Comparison of ENCODE assay signal across 9 cellular contexts in the genomic region with DNA sequence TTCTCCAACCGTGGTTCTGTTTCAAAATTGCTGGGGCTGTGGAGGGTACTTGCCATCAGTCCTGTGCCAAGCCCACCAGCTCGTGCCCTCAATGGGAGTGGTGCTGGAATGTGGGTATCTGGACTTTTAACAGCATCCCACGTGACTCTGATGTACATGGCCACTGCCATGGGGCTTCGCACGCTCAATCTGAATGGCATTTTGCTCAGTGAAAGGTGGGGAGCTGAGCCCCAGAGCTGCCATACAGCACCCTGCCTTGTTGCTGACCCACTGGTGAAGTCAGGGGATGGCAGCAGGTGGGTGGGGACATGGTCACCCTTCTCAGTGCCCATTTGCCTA. TPM values are rescaled to one million over a fixed set of nuclear protein-coding genes. Genes with fewer than 3 reads are reported as not detected.
DNase-seq lines count a peak whose midpoint lies in the region; ATAC-seq and TF ChIP-seq lines count a peak whose summit lies in the region.
"Had no signal": no experiment of that assay in that cellular context is flagged by ENCODE, and none has a peak within 500 bp of the region (broad histone marks: within the 10 kb centered on the region; RNA-seq: fewer than 3 reads in every experiment).

No MANE protein-coding gene starts in this region.

- POLR2A ChIA-PET in activated CD4-positive, alpha-beta T cell treated with anti-CD3 and anti-CD28 coated beads for 36 hours (lab: Charles Lee): no interaction called here
- POLR2A ChIA-PET in activated naive CD8-positive, alpha-beta T cell treated with anti-CD3 and anti-CD28 coated beads, Interleukin-2, amount 10 ng/mL, durations not matched to agents 7 days and 5 days (lab: Charles Lee): no interaction called here

- H3K9me3 Mint-ChIP-seq in activated CD4-positive, alpha-beta T cell treated with anti-CD3 and anti-CD28 coated beads for 36 hours (ENCODE audit: low read depth): no peaks in the 10 kb centered on the region
- H3K9me3 Mint-ChIP-seq in activated naive CD8-positive, alpha-beta T cell treated with anti-CD3 and anti-CD28 coated beads, Interleukin-2, amount 10 ng/mL, durations not matched to agents 7 days and 5 days: no peaks in the 10 kb centered on the region

- peak overlapping the region; percentile 74 for H3K4me3 Mint-ChIP-seq in activated CD4-positive, alpha-beta T cell treated with anti-CD3 and anti-CD28 coated beads for 36 hours
- peak overlapping the region; percentile 84 for H3K4me3 Mint-ChIP-seq in activated naive CD8-positive, alpha-beta T cell treated with anti-CD3 and anti-CD28 coated beads, Interleukin-2, amount 10 ng/mL, durations not matched to agents 7 days and 5 days

- intact Hi-C loops in activated CD4-positive, alpha-beta T cell treated with anti-CD3 and anti-CD28 coated beads for 36 hours (cut with DNase I, micrococcal nuclease): loop anchor here in 1 of 2 experiments (2.0 kb wide), 1 partner anchor 33 kb away; no protein-coding TSS in a partner anchor

- peaks cover 11% of the 10 kb centered on the region for H3K27me3 Mint-ChIP-seq in activated CD4-positive, alpha-beta T cell treated with anti-CD3 and anti-CD28 coated beads for 36 hours
- H3K27me3 Mint-ChIP-seq in activated naive CD8-positive, alpha-beta T cell treated with anti-CD3 and anti-CD28 coated beads, Interleukin-2, amount 10 ng/mL, durations not matched to agents 7 days and 5 days: peaks cover 13% of the 10 kb centered on the region

- H3K4me3 ChIP-seq in liver (ENCODE audit: low read depth in 1 of 3, low read length in 3 of 3): no peak overlapping the region
- H3K4me3 ChIP-seq in thoracic aorta: peak overlapping the region; percentile 94

- H3K36me3 Mint-ChIP-seq in activated CD4-positive, alpha-beta T cell treated with anti-CD3 and anti-CD28 coated beads for 36 hours (ENCODE audit: low read depth): no peaks in the 10 kb centered on the region
- peaks cover 1% of the 10 kb centered on the region for H3K36me3 Mint-ChIP-seq in activated naive CD8-positive, alpha-beta T cell treated with anti-CD3 and anti-CD28 coated beads, Interleukin-2, amount 10 ng/mL, durations not matched to agents 7 days and 5 days

- WGBS in liver: 86% methylated on average over 5 of the region's 5 CpGs

- H3K27ac Mint-ChIP-seq in activated CD4-positive, alpha-beta T cell treated with anti-CD3 and anti-CD28 coated beads for 36 hours: no peak overlapping the region
- no peak overlapping the region for H3K27ac Mint-ChIP-seq in activated naive CD8-positive, alpha-beta T cell treated with anti-CD3 and anti-CD28 coated beads, Interleukin-2, amount 10 ng/mL, durations not matched to agents 7 days and 5 days

- H3K4me1 ChIP-seq in liver (ENCODE audit: control insufficient read depth in 4 of 4, insufficient read depth in 4 of 4, low read length in 3 of 4) (peaks cover 9 to 42% (median 33%) of the 10 kb centered on the region in 4 donors), thoracic aorta (ENCODE audit: control insufficient read depth in 1 of 2, low read depth in 2 of 2) (peaks cover 22 to 65% of the 10 kb centered on the region in 2 donors)

- TF ChIP-seq RAD21 in liver (IDR thresholded peaks at IDR 0.05): no peak

- H3K27me3 ChIP-seq in liver (ENCODE audit: control insufficient read depth in 4 of 4, insufficient read depth in 4 of 4, low read length in 3 of 4) (no peaks in the 10 kb centered on the region), thoracic aorta (replicated peaks; ENCODE audit: insufficient read depth) (no peaks in the 10 kb centered on the region)

- H3K4me1 Mint-ChIP-seq in activated CD4-positive, alpha-beta T cell treated with anti-CD3 and anti-CD28 coated beads for 36 hours: peaks cover 20% of the 10 kb centered on the region
- peaks cover 11% of the 10 kb centered on the region for H3K4me1 Mint-ChIP-seq in activated naive CD8-positive, alpha-beta T cell treated with anti-CD3 and anti-CD28 coated beads, Interleukin-2, amount 10 ng/mL, durations not matched to agents 7 days and 5 days

- DNase-seq in activated CD4-positive, alpha-beta T cell treated with anti-CD3 and anti-CD28 coated beads for 36 hours: no peak
- no peak for DNase-seq in activated CD4-positive, alpha-beta T cell treated with anti-CD3 and anti-CD28 coated beads for 48 hours
- no peak for DNase-seq in activated naive CD8-positive, alpha-beta T cell treated with anti-CD3 and anti-CD28 coated beads, Interleukin-2, amount 10 ng/mL, durations not matched to agents 7 days and 5 days
- DNase-seq in thoracic aorta (ENCODE audit: low spot score) (no peak), SHP77 treated with DMSO at 0.1 percent for 48 hours (lab: John Stamatoyannopoulos, UW) (no peak), hepatic stellate cell (ENCODE audit: low spot score) (no peak)
- DNase-seq: activated gamma-delta T cell had no signal

- TF ChIP-seq CTCF in liver (IDR thresholded peaks at IDR 0.05; ENCODE audit: low read depth, low read length, missing input control): no peak
- no peak for TF ChIP-seq CTCF in thoracic aorta (IDR thresholded peaks at IDR 0.05)

- CTCF ChIA-PET in activated CD4-positive, alpha-beta T cell treated with anti-CD3 and anti-CD28 coated beads for 36 hours (lab: Charles Lee): no interaction called here

- H3K9me3 ChIP-seq in liver (ENCODE audit: control insufficient read depth in 4 of 4, low read length in 3 of 4): no peaks in the 10 kb centered on the region
- no peaks in the 10 kb centered on the region for H3K9me3 ChIP-seq in thoracic aorta

- ATAC-seq in activated CD4-positive, alpha-beta T cell treated with anti-CD3 and anti-CD28 coated beads for 36 hours: no peak
- ATAC-seq in activated naive CD8-positive, alpha-beta T cell treated with anti-CD3 and anti-CD28 coated beads, Interleukin-2, amount 10 ng/mL, durations not matched to agents 7 days and 5 days (ENCODE audit: low read depth): no peak
- ATAC-seq in thoracic aorta (ENCODE audit: insufficient number of reproducible peaks, low FRiP score, low read depth): no peak
- no peak for ATAC-seq in GM21447 (IDR thresholded peaks at IDR 0.05; ENCODE audit: unreplicated experiment)

- no peak overlapping the region for H3K9ac ChIP-seq in liver (ENCODE audit: low read depth in 1 of 2, low read length in 2 of 2)

- H3K27ac ChIP-seq in liver (ENCODE audit: low read depth in 1 of 2, low read length in 2 of 2): peak overlapping the region; percentile 25 to 30
- peak overlapping the region; percentile 68 to 99 for H3K27ac ChIP-seq in thoracic aorta

- H3K36me3 ChIP-seq in liver (ENCODE audit: control insufficient read depth in 4 of 4, insufficient read depth in 3 of 4, low read depth in 1 of 4, low read length in 3 of 4): no peaks in the 10 kb centered on the region
- H3K36me3 ChIP-seq in thoracic aorta: no peaks in the 10 kb centered on the region

TF ChIP-seq in liver, 16 proteins besides CTCF, POLR2A, EP300 and RAD21:
- no peak for TF ChIP-seq FOXA2 (IDR thresholded peaks at IDR 0.05)
- no peak for TF ChIP-seq TAF1 (conservative IDR thresholded peaks at IDR 0.05)
- no peak for TF ChIP-seq ZBTB33 (IDR thresholded peaks at IDR 0.05)
- TF ChIP-seq GABPA (IDR thresholded peaks at IDR 0.05 in 1 of 2, conservative IDR thresholded peaks at IDR 0.05 in 1 of 2): no peak
- TF ChIP-seq HNF4A (conservative IDR thresholded peaks at IDR 0.05): no peak
- no peak for TF ChIP-seq RXRA (IDR thresholded peaks at IDR 0.05)
- no peak for TF ChIP-seq SP1 (IDR thresholded peaks at IDR 0.05)
- TF ChIP-seq FOXA1 (IDR thresholded peaks at IDR 0.05): no peak
- no peak for TF ChIP-seq NR2F2 (IDR thresholded peaks at IDR 0.05)
- no peak for TF ChIP-seq JUND (IDR thresholded peaks at IDR 0.05)
- TF ChIP-seq HNF4G (IDR thresholded peaks at IDR 0.05): no peak
- TF ChIP-seq MAX (IDR thresholded peaks at IDR 0.05): no peak
- no peak for TF ChIP-seq EGR1 (IDR thresholded peaks at IDR 0.05; ENCODE audit: low read depth in 2 of 2)

RNA-seq across cellular contexts. Expression of gene SYNPO, which starts 16.6 kb away (rescaled TPM):
- total RNA-seq in activated CD4-positive, alpha-beta T cell treated with anti-CD3 and anti-CD28 coated beads for 36 hours: under 1 TPM; 0.11 to 0.14 TPM
- total RNA-seq in activated naive CD8-positive, alpha-beta T cell treated with anti-CD3 and anti-CD28 coated beads, Interleukin-2, amount 10 ng/mL, durations not matched to agents 7 days and 5 days: under 1 TPM; 0.25 to 0.28 TPM
- total RNA-seq in liver (10 to 100 TPM in 1 of 2 donors, 1 to 10 TPM in 1; 1.1 to 17.5 TPM), thoracic aorta (100 to 1,000 TPM; 191 to 226 TPM)
- polyA plus RNA-seq in liver: 10 to 100 TPM in 1 of 2 donors, 1 to 10 TPM in 1; 3.9 to 36.6 TPM

RNA-seq across cellular contexts. Expression of gene MYOZ3, which starts 37.2 kb away (rescaled TPM):
- total RNA-seq in activated CD4-positive, alpha-beta T cell treated with anti-CD3 and anti-CD28 coated beads for 36 hours: under 1 TPM; 0.30 to 0.32 TPM
- total RNA-seq in activated naive CD8-positive, alpha-beta T cell treated with anti-CD3 and anti-CD28 coated beads, Interleukin-2, amount 10 ng/mL, durations not matched to agents 7 days and 5 days: under 1 TPM in 1 of 2 experiments, not detected in 1; 0.14 TPM
- total RNA-seq in liver (under 1 TPM in 1 of 2 donors, not detected in 1; 0.09 TPM), thoracic aorta (1 to 10 TPM in 1 of 2 donors, under 1 TPM in 1; 0.81 to 2.8 TPM)
- polyA plus RNA-seq in liver: under 1 TPM; 0.03 to 0.04 TPM

Comparison
In these comparisons a context has a peak if more than half of its experiments do, and no peak if none do; other contexts are left out.
1. RNA of gene SYNPO, which starts 16.6 kb away (total RNA-seq): 191 to 226 TPM in thoracic aorta; 1.1 to 17.5 TPM in liver, 0.25 to 0.28 TPM in activated naive CD8-positive, alpha-beta T cell treated with anti-CD3 and anti-CD28 coated beads, Interleukin-2, amount 10 ng/mL, durations not matched to agents 7 days and 5 days and 0.11 to 0.14 TPM in activated CD4-positive, alpha-beta T cell treated with anti-CD3 and anti-CD28 coated beads for 36 hours; every median in the first group is over 10 times any median in the second.